Comparison of ENCODE assay signal across 17 cellular contexts in the genomic region with DNA sequence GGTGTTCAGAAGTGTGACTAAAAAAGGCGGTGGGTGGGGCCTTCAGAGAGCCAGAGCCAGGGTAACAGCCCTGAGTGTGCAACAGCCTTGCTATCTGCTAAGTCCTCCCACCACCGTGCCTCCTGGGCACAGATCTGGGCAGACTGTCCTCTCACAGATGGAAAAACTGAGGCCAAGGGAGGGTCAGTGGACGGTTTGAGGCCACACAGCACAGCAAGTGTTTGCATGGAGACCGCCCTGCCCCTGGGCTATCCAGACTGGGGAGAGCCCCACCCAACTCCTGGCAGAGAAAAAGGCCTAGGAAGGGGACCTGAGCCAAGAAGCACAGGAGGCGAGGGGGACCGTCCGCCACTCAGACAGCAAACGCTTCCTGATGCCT. TPM values are rescaled to one million over a fixed set of nuclear protein-coding genes. Genes with fewer than 3 reads are reported as not detected.
DNase-seq lines count a peak whose midpoint lies in the region; ATAC-seq and TF ChIP-seq lines count a peak whose summit lies in the region.
"Had no signal": no experiment of that assay in that cellular context is flagged by ENCODE, and none has a peak within 500 bp of the region (broad histone marks: within the 10 kb centered on the region; RNA-seq: fewer than 3 reads in every experiment).

No MANE protein-coding gene starts in this region.

- in situ Hi-C loops in mammary epithelial cell (cut with MboI; ENCODE audit: low sequenced_read_pairs in 2 of 2), result no loop called here

- H2AFZ ChIP-seq in Loucy (ENCODE audit: low read length), result peak overlapping the region; percentile 89
- H2AFZ ChIP-seq in mammary epithelial cell (ENCODE audit: low read depth, low read length), result peak overlapping the region; percentile 73
- H2AFZ ChIP-seq: parathyroid adenoma had no signal

- H3K9me3 Mint-ChIP-seq in stimulated activated memory B cell treated with anti-CD40 and anti-IgM and Interleukin-4, amounts not matched to agents 10 μg/mL and 1 μg/mL and 100 μg/mL, for 72 hours, result no peaks in the 10 kb centered on the region
- H3K9me3 Mint-ChIP-seq: activated CD4-positive, alpha-beta T cell treated with anti-CD3 and anti-CD28 coated beads, Interleukin-2, amount 10 ng/mL, durations not matched to agents 24 days and 14 days had no signal

- H3K9ac ChIP-seq in Loucy (ENCODE audit: low read depth, low read length, poor library complexity, severe bottlenecking) (no peak overlapping the region), mammary epithelial cell (ENCODE audit: insufficient read depth, low read length) (no peak overlapping the region)
- H3K9ac ChIP-seq: parathyroid adenoma had no signal

- intact Hi-C loops in mammary epithelial cell (cut with micrococcal nuclease), result no loop called here
- intact Hi-C loops in left colon (cut with DNase I, micrococcal nuclease), result no loop called here

- H4K20me1 ChIP-seq in Loucy (ENCODE audit: insufficient read depth, low read length, poor library complexity, severe bottlenecking) (no peaks in the 10 kb centered on the region), mammary epithelial cell (ENCODE audit: insufficient read depth, low read length) (no peaks in the 10 kb centered on the region)

- no peaks in the 10 kb centered on the region for H3K27me3 ChIP-seq in Loucy (ENCODE audit: insufficient read depth, low read length, poor library complexity, severe bottlenecking)
- no peaks in the 10 kb centered on the region for H3K27me3 ChIP-seq in mammary epithelial cell (ENCODE audit: insufficient read depth, low read length)
- H3K27me3 ChIP-seq: SJSA1 had no signal

- no peak overlapping the region for H3K4me3 Mint-ChIP-seq in stimulated activated memory B cell treated with anti-CD40 and anti-IgM and Interleukin-4, amounts not matched to agents 10 μg/mL and 1 μg/mL and 100 μg/mL, for 72 hours
- H3K4me3 Mint-ChIP-seq: activated CD4-positive, alpha-beta T cell treated with anti-CD3 and anti-CD28 coated beads, Interleukin-2, amount 10 ng/mL, durations not matched to agents 24 days and 14 days had no signal

- H3K4me3 ChIP-seq in Loucy (ENCODE audit: low read length, poor library complexity, severe bottlenecking) (no peak overlapping the region), mammary epithelial cell (replicated peaks in 1 of 3; ENCODE audit: insufficient read depth in 1 of 3, low read depth in 2 of 3, low read length in 3 of 3) (no peak overlapping the region)
- H3K4me3 ChIP-seq: SJSA1 had no signal

- no peaks in the 10 kb centered on the region for H3K4me1 Mint-ChIP-seq in stimulated activated memory B cell treated with anti-CD40 and anti-IgM and Interleukin-4, amounts not matched to agents 10 μg/mL and 1 μg/mL and 100 μg/mL, for 72 hours

- H3K4me2 ChIP-seq in Loucy (ENCODE audit: low read depth, low read length, poor library complexity, severe bottlenecking) (no peak overlapping the region), mammary epithelial cell (ENCODE audit: insufficient read depth, low read depth, low read length) (no peak overlapping the region)

- H3K27ac Mint-ChIP-seq in stimulated activated memory B cell treated with anti-CD40 and anti-IgM and Interleukin-4, amounts not matched to agents 10 μg/mL and 1 μg/mL and 100 μg/mL, for 72 hours, result no peak overlapping the region

- peaks cover 54% of the 10 kb centered on the region for H3K27me3 Mint-ChIP-seq in stimulated activated memory B cell treated with anti-CD40 and anti-IgM and Interleukin-4, amounts not matched to agents 10 μg/mL and 1 μg/mL and 100 μg/mL, for 72 hours
- H3K27me3 Mint-ChIP-seq: activated CD4-positive, alpha-beta T cell treated with anti-CD3 and anti-CD28 coated beads, Interleukin-2, amount 10 ng/mL, durations not matched to agents 24 days and 14 days had no signal

- H3K9me3 ChIP-seq in Loucy (ENCODE audit: insufficient read depth, low read depth, low read length) (no peaks in the 10 kb centered on the region), mammary epithelial cell (replicated peaks; ENCODE audit: insufficient read depth, low read length) (no peaks in the 10 kb centered on the region)
- H3K9me3 ChIP-seq: SJSA1 had no signal

- H3K36me3 ChIP-seq in Loucy (ENCODE audit: insufficient read depth, low read length) (no peaks in the 10 kb centered on the region), mammary epithelial cell (ENCODE audit: insufficient read depth, low read length) (no peaks in the 10 kb centered on the region)
- H3K36me3 ChIP-seq: SJSA1 had no signal

- dilution Hi-C loops in mammary epithelial cell (cut with HindIII; ENCODE audit: low sequenced_read_pairs), result no loop called here

- no peak for TF ChIP-seq CTCF in Loucy (conservative IDR thresholded peaks at IDR 0.05; ENCODE audit: low read length)
- TF ChIP-seq CTCF in mammary epithelial cell (conservative IDR thresholded peaks at IDR 0.05 in 1 of 2, IDR thresholded peaks at IDR 0.05 in 1 of 2; ENCODE audit: extremely low read depth in 1 of 2, insufficient read depth in 1 of 2, low read depth in 1 of 2, low read length in 2 of 2), result no peak

- H3K27ac ChIP-seq in mammary epithelial cell (ENCODE audit: insufficient read depth, low read depth, low read length), result no peak overlapping the region
- H3K27ac ChIP-seq: parathyroid adenoma, SJSA1 had no signal

- H3K79me2 ChIP-seq in Loucy (ENCODE audit: insufficient read depth, low read length), result no peaks in the 10 kb centered on the region
- H3K79me2 ChIP-seq in mammary epithelial cell (ENCODE audit: insufficient read depth, low read length), result no peaks in the 10 kb centered on the region
- H3K79me2 ChIP-seq: parathyroid adenoma had no signal

- ATAC-seq in left colon (peak; percentile 23), GM21825 (IDR thresholded peaks at IDR 0.05; ENCODE audit: unreplicated experiment) (no peak)
- ATAC-seq in stimulated activated memory B cell treated with anti-CD40 and anti-IgM and Interleukin-4, amounts not matched to agents 10 μg/mL and 1 μg/mL and 100 μg/mL, for 72 hours, result peak; percentile 4

- no TSS peak for BruUV-seq in mammary epithelial cell (replicated peaks; lab: Mats Ljungman, UMichigan)

- no peak for DNase-seq in mammary epithelial cell
- DNase-seq in left colon, result peak in 1 of 2 donors; percentile 74
- DNase-seq in middle frontal gyrus (ENCODE audit: extremely low spot score, low spot score), result no peak
- DNase-seq in epidermal melanocyte (ENCODE audit: insufficient read length, low spot score), result no peak
- no peak for DNase-seq in HPDE6-E6E7 (ENCODE audit: extremely low spot score)
- DNase-seq: activated CD4-positive, alpha-beta T cell treated with anti-CD3 and anti-CD28 coated beads, Interleukin-2, amount 10 ng/mL, durations not matched to agents 24 days and 14 days; activated T-cell treated with anti-CD3 and anti-CD28 coated beads, Interleukin-2, amount 50 U/mL, for 1 hour; C1 segment of cervical spinal cord; T1000 had no signal

- CTCF ChIA-PET in mammary epithelial cell (lab: Charles Lee; ENCODE audit: low non-redundant PET), result no interaction called here

- H3K4me1 ChIP-seq in Loucy (ENCODE audit: insufficient read depth, low read length, poor library complexity, severe bottlenecking) (no peaks in the 10 kb centered on the region), mammary epithelial cell (ENCODE audit: insufficient read depth, low read length) (peaks cover 37% of the 10 kb centered on the region)
- H3K4me1 ChIP-seq: parathyroid adenoma had no signal

- WGBS in mammary epithelial cell (ENCODE audit: low coverage, missing lambda C conversion rate), result 89% methylated on average over 8 of the region's 8 CpGs

- no peaks in the 10 kb centered on the region for H3K36me3 Mint-ChIP-seq in stimulated activated memory B cell treated with anti-CD40 and anti-IgM and Interleukin-4, amounts not matched to agents 10 μg/mL and 1 μg/mL and 100 μg/mL, for 72 hours

- H3F3A ChIP-seq in Loucy (ENCODE audit: low read depth), result no peaks in the 10 kb centered on the region

- no peaks in the 10 kb centered on the region for H3K9me2 ChIP-seq in Loucy (replicated peaks; ENCODE audit: low read depth, low read length)

RNA-seq across cellular contexts. Expression of a gene that starts 31.7 kb away (rescaled TPM):
- 10 to 100 TPM; 14.1 to 15.3 TPM for total RNA-seq in mammary epithelial cell
- polyA plus RNA-seq in mammary epithelial cell, result 14.7 TPM
- 0.26 TPM for polyA minus RNA-seq in mammary epithelial cell
- total RNA-seq in left colon, result 10 to 100 TPM; 13.3 to 15.0 TPM

RNA-seq across cellular contexts. Expression of a gene that starts 34.8 kb away (rescaled TPM):
- total RNA-seq in mammary epithelial cell, result 10 to 100 TPM; 20.0 to 37.5 TPM
- 6.7 TPM for polyA plus RNA-seq in mammary epithelial cell
- 11.6 TPM for polyA minus RNA-seq in mammary epithelial cell
- 10 to 100 TPM; 40.7 to 49.4 TPM for total RNA-seq in left colon

RNA-seq across cellular contexts. Expression of a gene that starts 38.0 kb away (rescaled TPM):
- total RNA-seq in mammary epithelial cell (10 to 100 TPM; 34.0 to 35.9 TPM), left colon (10 to 100 TPM; 27.1 to 33.7 TPM)
- 38.6 TPM for polyA plus RNA-seq in mammary epithelial cell
- polyA minus RNA-seq in mammary epithelial cell, result 12.8 TPM

RNA-seq across cellular contexts. Expression of a gene that starts 54.0 kb away (rescaled TPM):
- total RNA-seq in mammary epithelial cell (under 1 TPM in 1 of 2 donors, not detected in 1; 0.17 TPM), left colon (100 to 1,000 TPM; 136 to 390 TPM)
- 0.77 TPM for polyA plus RNA-seq in mammary epithelial cell
- polyA minus RNA-seq in mammary epithelial cell, result not detected
- total RNA-seq: Daoy, fibroblast of lung, M059J, SJSA1 had no signal
- polyA plus RNA-seq: fibroblast of lung had no signal
